Comparison of ENCODE assay signal across 28 cellular contexts in the genomic region with DNA sequence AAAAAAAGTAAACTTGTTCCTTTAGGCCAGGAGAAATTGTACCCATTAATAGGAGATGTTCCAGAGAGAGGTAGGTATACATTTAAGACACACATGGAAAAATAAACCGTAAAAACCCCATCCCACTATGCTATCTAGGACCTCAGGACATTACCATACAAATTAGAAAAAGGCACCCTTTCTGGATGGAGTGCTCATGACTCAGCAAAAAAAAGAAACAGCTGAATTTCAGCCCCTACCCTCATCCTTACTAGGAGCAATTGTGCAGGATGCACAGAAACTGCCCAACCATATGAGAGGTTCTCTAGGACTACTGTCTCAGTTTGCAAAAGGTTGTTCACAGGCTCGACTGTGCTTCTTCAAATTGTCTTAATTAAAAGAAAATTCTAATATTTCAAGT.
"Had no signal": no experiment of that assay in that cellular context is flagged by ENCODE, and none has a peak within 500 bp of the region (broad histone marks: within the 10 kb centered on the region; RNA-seq: fewer than 3 reads in every experiment).

No MANE protein-coding gene starts in this region.

- H3K27me3 ChIP-seq: brain microvascular endothelial cell had no signal

- DNase-seq: activated B cell treated with CpG ODN at 0.5 μM for 24 hours; activated CD4-positive, alpha-beta memory T cell treated with anti-CD3 and anti-CD28 coated beads, Interleukin-2, amount 10 ng/mL, durations not matched to agents 7 days and 5 days; activated CD4-positive, alpha-beta T cell treated with anti-CD3 and anti-CD28 coated beads for 4 hours; activated CD4-positive, CD25-positive, alpha-beta regulatory T cell treated with anti-CD3 and anti-CD28 coated beads, Interleukin-2, amount 50 U/mL, for 72 hours; activated CD8-positive, alpha-beta memory T cell treated with anti-CD3 and anti-CD28 coated beads for 24 hours; activated CD8-positive, alpha-beta memory T cell treated with anti-CD3 and anti-CD28 coated beads, Interleukin-2, amount 10 ng/mL, durations not matched to agents 7 days and 5 days; activated CD8-positive, alpha-beta memory T cell treated with anti-CD3 and anti-CD28 coated beads, Interleukin-2, amount 50 U/mL, for 48 hours; activated effector memory CD4-positive, alpha-beta T cell treated with Interleukin-2 at 50 U/mL for 16 hours; activated naive CD4-positive, alpha-beta T cell treated with anti-CD3 and anti-CD28 coated beads, Interleukin-2, amount 10 ng/mL, durations not matched to agents 7 days and 5 days; activated naive CD8-positive, alpha-beta T cell treated with anti-CD3 and anti-CD28 coated beads, Interleukin-2, amount 50 U/mL, for 24 hours; activated T-cell treated with anti-CD3 and anti-CD28 coated beads, Interleukin-2, amount 50 U/mL, for 48 hours; amniotic stem cell; aorta; brain microvascular endothelial cell; central memory CD4-positive, alpha-beta T cell; NCI-H1105; NCI-H1417 treated with DMSO at 0.1 percent for 48 hours; NCI-H1930; NCI-H2081 treated with DMSO at 0.1 percent for 48 hours; NCI-H345; NCI-H524 treated with DMSO at 0.1 percent for 48 hours; NK-92 treated with Interleukin-12 subunit alpha and Interleukin-12 subunit beta, amount 100 ng/mL, for 24 hours; Right ventricle myocardium superior; SW 1271; T-helper 1 cell; T-helper 2 cell; T-helper 9 cell had no signal

- ATAC-seq: activated CD8-positive, alpha-beta memory T cell treated with anti-CD3 and anti-CD28 coated beads, Interleukin-2, amount 10 ng/mL, durations not matched to agents 7 days and 5 days; activated naive CD8-positive, alpha-beta T cell treated with anti-CD3 and anti-CD28 coated beads, Interleukin-2, amount 50 U/mL, for 24 hours had no signal

- H3K27ac ChIP-seq: brain microvascular endothelial cell, VCaP had no signal

- H3K36me3 ChIP-seq: brain microvascular endothelial cell had no signal
